8 cellular contexts compared by ENCODE assay signal in genomic region chr1:31238986-31239613, GRCh38. TPM values are rescaled to one million over a fixed set of nuclear protein-coding genes. Genes with fewer than 3 reads are reported as not detected.
A peak's percentile ranks its signal among the peaks of the same experiment; 100 is the strongest.
DNase-seq lines count a peak whose midpoint lies in the region; ATAC-seq, FAIRE-seq and TF ChIP-seq lines count a peak whose summit lies in the region.

No MANE protein-coding gene starts in this region.

- H3K27ac Mint-ChIP-seq in memory B cell, result no peak overlapping the region

- H3K4me3 ChIP-seq in bronchial epithelial cell (ENCODE audit: low read depth, low read length), result peak overlapping the region; percentile 11

- peak overlapping the region; percentile 68 for H3K4me3 Mint-ChIP-seq in memory B cell

- no peak for FAIRE-seq in bronchial epithelial cell (lab: Jason Lieb, UNC)

- H3K4me1 Mint-ChIP-seq in memory B cell, result peaks cover 11% of the 10 kb centered on the region

- TF ChIP-seq CTCF in bronchial epithelial cell (IDR thresholded peaks at IDR 0.05; ENCODE audit: insufficient read depth, low read length, severe bottlenecking), result no peak

- no peaks in the 10 kb centered on the region for H3K36me3 ChIP-seq in bronchial epithelial cell (ENCODE audit: control insufficient read depth, insufficient read depth, low read length)

- no peaks in the 10 kb centered on the region for H3K9me3 Mint-ChIP-seq in memory B cell

- H3K27me3 ChIP-seq in bronchial epithelial cell (ENCODE audit: control insufficient read depth, insufficient read depth, low read length), result peaks cover 24% of the 10 kb centered on the region

- DNase-seq in COLO668 (lab: John Stamatoyannopoulos, UW; ENCODE audit: unreplicated experiment), result peak; percentile 65
- peak; percentile 54 for DNase-seq in HuH-7 (ENCODE audit: low spot score)
- no peak for DNase-seq in bronchial epithelial cell (ENCODE audit: low read depth)
- DNase-seq in memory B cell (ENCODE audit: low spot score in 2 of 2), result no peak
- no peak for DNase-seq in UCSD-AML1 (lab: John Stamatoyannopoulos, UW; ENCODE audit: unreplicated experiment)
- DNase-seq in NCI-H2029 (lab: John Stamatoyannopoulos, UW), result no peak

- H3K36me3 Mint-ChIP-seq in memory B cell, result peaks cover 2% of the 10 kb centered on the region

- ATAC-seq in memory B cell (ENCODE audit: low read depth) (peak; percentile 27), GM21447 (IDR thresholded peaks at IDR 0.05; ENCODE audit: unreplicated experiment) (no peak), HG03354 (IDR thresholded peaks at IDR 0.05; ENCODE audit: poor library complexity, severe bottlenecking, unreplicated experiment) (no peak)

- H3K27me3 Mint-ChIP-seq in memory B cell, result peaks cover 34% of the 10 kb centered on the region

RNA-seq across cellular contexts. Expression of gene NKAIN1, which starts 0.6 kb away (rescaled TPM):
- total RNA-seq in bronchial epithelial cell, result under 0.01 TPM in 1 of 2 replicates, not detected in the other

RNA-seq across cellular contexts. Expression of gene SNRNP40, which starts 57.5 kb away (rescaled TPM):
- total RNA-seq in bronchial epithelial cell, result 142 and 164 TPM in 2 replicates

RNA-seq across cellular contexts. Expression of gene ZCCHC17, which starts 57.7 kb away (rescaled TPM):
- 35.8 and 48.8 TPM in 2 replicates for total RNA-seq in bronchial epithelial cell

Comparison
In these comparisons a context has a peak if more than half of its experiments do, and no peak if none do; other contexts are left out.
1. DNase-seq: peak in COLO668 (single experiment) and HuH-7 (single experiment); none in bronchial epithelial cell (single experiment), memory B cell (0 of 2), UCSD-AML1 (single experiment) and NCI-H2029 (single experiment).